9 cellular contexts compared by ENCODE assay signal in the genomic region with DNA sequence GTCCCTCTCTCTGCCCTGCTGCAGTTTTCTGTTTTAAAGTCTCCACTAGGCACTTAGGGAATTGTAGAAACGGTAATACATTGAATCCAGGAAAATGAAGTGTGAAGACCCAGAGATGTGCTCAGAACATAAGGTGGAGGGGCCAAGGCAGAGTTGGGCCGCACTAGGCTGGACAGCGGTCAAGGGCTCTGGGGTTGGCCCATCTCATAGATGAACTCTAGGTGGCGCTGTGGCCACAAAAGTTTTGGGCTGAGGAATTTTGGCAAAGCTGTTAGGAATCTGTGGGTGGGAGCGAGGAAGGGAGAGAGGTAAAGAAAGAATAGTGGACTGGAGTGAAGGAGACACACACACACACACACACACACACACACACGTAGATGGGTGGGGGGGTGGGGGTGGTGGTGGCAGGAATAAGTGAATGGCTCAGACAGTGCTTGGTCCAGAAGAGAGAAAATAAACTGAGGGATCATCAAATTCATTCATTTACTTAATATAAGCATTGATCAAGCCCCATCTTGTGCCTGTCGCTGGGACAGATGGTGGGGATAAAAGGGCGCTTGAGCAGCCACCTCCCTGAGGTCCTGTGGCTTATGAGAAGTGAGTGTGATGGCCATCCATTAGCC.
A peak's percentile ranks its signal among the peaks of the same experiment; 100 is the strongest.
DNase-seq lines count a peak whose midpoint lies in the region; ATAC-seq and TF ChIP-seq lines count a peak whose summit lies in the region.
"Had no signal": no experiment of that assay in that cellular context is flagged by ENCODE, and none has a peak within 500 bp of the region (broad histone marks: within the 10 kb centered on the region; RNA-seq: fewer than 3 reads in every experiment).

No MANE protein-coding gene starts in this region.

- BruUV-seq in OCI-LY7 (replicated peaks; lab: Mats Ljungman, UMichigan): no TSS peak

- peaks cover 18% of the 10 kb centered on the region for H3K27me3 Mint-ChIP-seq in neural progenitor cell (ENCODE audit: insufficient read depth, low read depth)

- intact Hi-C loops in OCI-LY7 (cut with micrococcal nuclease; ENCODE audit: unreplicated experiment): no loop called here
- intact Hi-C loops in esophagus muscularis mucosa (cut with DNase I): loop anchor here (5.0 to 10.0 kb wide), 3 partner anchors 259 to 466 kb away; a partner anchor contains a TSS

- H3F3A ChIP-seq in neural progenitor cell (ENCODE audit: low read depth): no peaks in the 10 kb centered on the region

- TF ChIP-seq EP300 in esophagus muscularis mucosa (IDR thresholded peaks at IDR 0.05): no peak

- H3K9me3 ChIP-seq in OCI-LY7 (ENCODE audit: low read length): no peaks in the 10 kb centered on the region
- no peaks in the 10 kb centered on the region for H3K9me3 ChIP-seq in esophagus muscularis mucosa
- H3K9me3 ChIP-seq in neural progenitor cell (ENCODE audit: low read depth): peaks cover 9% of the 10 kb centered on the region

- H3K4me3 ChIP-seq in OCI-LY7 (ENCODE audit: low read depth, low read length, poor library complexity, severe bottlenecking): no peak overlapping the region
- no peak overlapping the region for H3K4me3 ChIP-seq in esophagus muscularis mucosa
- H3K4me3 ChIP-seq in neural progenitor cell: no peak overlapping the region

- POLR2A ChIA-PET in OCI-LY7 (lab: Charles Lee): interaction anchor here (0.6 kb wide), 1 partner anchor 342 kb away, joined by 3 read pairs; no protein-coding TSS in a partner anchor

- H3K27ac ChIP-seq in OCI-LY7 (ENCODE audit: low read depth, low read length, poor library complexity, severe bottlenecking): no peak overlapping the region
- no peak overlapping the region for H3K27ac ChIP-seq in esophagus muscularis mucosa (replicated peaks in 1 of 4)
- no peak overlapping the region for H3K27ac ChIP-seq in neural progenitor cell

- H3K36me3 Mint-ChIP-seq in neural progenitor cell: no peaks in the 10 kb centered on the region
- H3K36me3 Mint-ChIP-seq: CD4-positive, CD25-positive, alpha-beta regulatory T cell had no signal

- CTCF ChIA-PET in OCI-LY7 (lab: Charles Lee; ENCODE audit: unreplicated experiment): no interaction called here

- TF ChIP-seq POLR2A in esophagus muscularis mucosa (IDR thresholded peaks at IDR 0.05; ENCODE audit: low read depth): no peak

- peaks cover 13% of the 10 kb centered on the region for H3K9me3 Mint-ChIP-seq in neural progenitor cell

- H4K20me1 ChIP-seq in OCI-LY7 (ENCODE audit: insufficient read depth, low read length) (no peaks in the 10 kb centered on the region), neural progenitor cell (ENCODE audit: low read depth) (no peaks in the 10 kb centered on the region)

- H3K9me2 ChIP-seq in OCI-LY7 (ENCODE audit: insufficient read depth, low read length): no peaks in the 10 kb centered on the region

- H3K4me2 ChIP-seq in OCI-LY7 (ENCODE audit: low read length): no peak overlapping the region
- no peak overlapping the region for H3K4me2 ChIP-seq in neural progenitor cell

- TF ChIP-seq CTCF in OCI-LY7 (conservative IDR thresholded peaks at IDR 0.05; ENCODE audit: low read length) (peak; percentile 70), esophagus muscularis mucosa (IDR thresholded peaks at IDR 0.05) (peak; percentile 67 to 84 (median 77)), neural progenitor cell (IDR thresholded peaks at IDR 0.05) (peak; percentile 82)

- no peak overlapping the region for H3K27ac Mint-ChIP-seq in neural progenitor cell

- no peaks in the 10 kb centered on the region for H3K36me3 ChIP-seq in OCI-LY7 (ENCODE audit: insufficient read depth, low read length)
- H3K36me3 ChIP-seq in esophagus muscularis mucosa: no peaks in the 10 kb centered on the region
- H3K36me3 ChIP-seq in neural progenitor cell: no peaks in the 10 kb centered on the region

- DNase-seq in NCI-H146 (lab: John Stamatoyannopoulos, UW) (peak; percentile 4), NCI-H146 treated with DMSO at 0.1 percent for 48 hours (lab: John Stamatoyannopoulos, UW; ENCODE audit: unreplicated experiment) (no peak), OCI-LY7 (ENCODE audit: low spot score) (no peak), esophagus muscularis mucosa (ENCODE audit: extremely low spot score) (no peak), neural progenitor cell (ENCODE audit: low spot score) (peak; percentile 81)
- DNase-seq in activated CD4-positive, CD25-positive, alpha-beta regulatory T cell (lab: John Stamatoyannopoulos, UW): no peak
- no peak for DNase-seq in central memory CD4-positive, alpha-beta T cell
- DNase-seq: CD4-positive, CD25-positive, alpha-beta regulatory T cell had no signal

- H2AFZ ChIP-seq in OCI-LY7 (ENCODE audit: low read length): no peak overlapping the region
- H2AFZ ChIP-seq in neural progenitor cell (replicated peaks): no peak overlapping the region

- ATAC-seq in GM21576 (IDR thresholded peaks at IDR 0.05; ENCODE audit: unreplicated experiment): no peak

- H3K9ac ChIP-seq in neural progenitor cell: no peak overlapping the region

- H3K79me2 ChIP-seq in OCI-LY7 (ENCODE audit: insufficient read depth, low read depth, low read length) (no peaks in the 10 kb centered on the region), neural progenitor cell (ENCODE audit: low read depth) (no peaks in the 10 kb centered on the region)

- peaks cover 2% of the 10 kb centered on the region for H3K4me1 Mint-ChIP-seq in neural progenitor cell
- H3K4me1 Mint-ChIP-seq: CD4-positive, CD25-positive, alpha-beta regulatory T cell had no signal

- 22% methylated on average over 8 of the region's 8 CpGs for WGBS in esophagus muscularis mucosa

- H3K4me1 ChIP-seq in OCI-LY7 (ENCODE audit: insufficient read depth, low read length, poor library complexity, severe bottlenecking) (no peaks in the 10 kb centered on the region), esophagus muscularis mucosa (peaks cover 0 to 7% (median 3%) of the 10 kb centered on the region in 4 donors), neural progenitor cell (no peaks in the 10 kb centered on the region)

- no peak overlapping the region for H3K4me3 Mint-ChIP-seq in neural progenitor cell
- H3K4me3 Mint-ChIP-seq: CD4-positive, CD25-positive, alpha-beta regulatory T cell had no signal

- H3K27me3 ChIP-seq in esophagus muscularis mucosa: peaks cover 0 to 15% (median 3%) of the 10 kb centered on the region in 4 donors
- H3K27me3 ChIP-seq in neural progenitor cell: peaks cover 49% of the 10 kb centered on the region

Comparison
In these comparisons a context has a peak if more than half of its experiments do, and no peak if none do; other contexts are left out.
1. DNase-seq: peak in NCI-H146 (single experiment) and neural progenitor cell (single experiment); none in NCI-H146 treated with DMSO at 0.1 percent for 48 hours (single experiment), OCI-LY7 (single experiment), esophagus muscularis mucosa (single experiment), activated CD4-positive, CD25-positive, alpha-beta regulatory T cell (0 of 4) and central memory CD4-positive, alpha-beta T cell (single experiment).
2. Peak in every context shown above with its lines, with median percentiles within 50 percentile points of each other: CTCF ChIP-seq.